ENCODE assay signal across 11 cellular contexts in genomic region chr11:124801636-124802312, GRCh38. TPM values are rescaled to one million over a fixed set of nuclear protein-coding genes. Genes with fewer than 3 reads are reported as not detected.
DNase-seq lines count a peak whose midpoint lies in the region; ATAC-seq, FAIRE-seq and TF ChIP-seq lines count a peak whose summit lies in the region.
"Had no signal": no experiment of that assay in that cellular context is flagged by ENCODE, and none has a peak within 500 bp of the region (broad histone marks: within the 10 kb centered on the region; RNA-seq: fewer than 3 reads in every experiment).

No MANE protein-coding gene starts in this region.

- H3K9ac ChIP-seq in HepG2 (ENCODE audit: insufficient read depth, low read depth, low read length) (no peak overlapping the region), adipocyte (ENCODE audit: low read length) (peak overlapping the region; percentile 93), mesendoderm (ENCODE audit: low read length) (no peak overlapping the region)

- H3K4me1 ChIP-seq in HepG2 (ENCODE audit: insufficient read depth, low read length), result peaks cover 35% of the 10 kb centered on the region
- peaks cover 0 to 9% (median 2%) of the 10 kb centered on the region in 4 donors for H3K4me1 ChIP-seq in right lobe of liver
- peaks cover 25% of the 10 kb centered on the region for H3K4me1 ChIP-seq in adipocyte (ENCODE audit: control insufficient read depth, insufficient read depth, low read length)
- H3K4me1 ChIP-seq in mesendoderm (ENCODE audit: control insufficient read depth, low read depth, low read length), result peaks cover 2% of the 10 kb centered on the region

- peaks cover 19% of the 10 kb centered on the region for H4K20me1 ChIP-seq in HepG2 (ENCODE audit: insufficient read depth, low read length)

- no peak overlapping the region for H3K56ac ChIP-seq in mesendoderm (ENCODE audit: low read length)

- H3K36me3 ChIP-seq in HepG2 (replicated peaks in 1 of 2; ENCODE audit: control insufficient read depth in 1 of 2, insufficient read depth in 2 of 2, low read length in 2 of 2), result no peaks in the 10 kb centered on the region
- H3K36me3 ChIP-seq in right lobe of liver, result no peaks in the 10 kb centered on the region
- no peaks in the 10 kb centered on the region for H3K36me3 ChIP-seq in adipocyte (ENCODE audit: control insufficient read depth, insufficient read depth, low read length, severe bottlenecking)
- H3K36me3 ChIP-seq in mesendoderm (ENCODE audit: control insufficient read depth, insufficient read depth, low read length), result no peaks in the 10 kb centered on the region

- no peak overlapping the region for H4K8ac ChIP-seq in mesendoderm (ENCODE audit: low read depth, low read length)

- peaks cover 32% of the 10 kb centered on the region for H3K79me2 ChIP-seq in HepG2 (ENCODE audit: insufficient read depth, low read length)
- peaks cover 24% of the 10 kb centered on the region for H3K79me2 ChIP-seq in mesendoderm (ENCODE audit: control insufficient read depth, insufficient read depth, low read length)

- H3K4me3 ChIP-seq in HepG2 (replicated peaks in 1 of 3; ENCODE audit: insufficient read depth in 1 of 3, low read depth in 2 of 3, low read length in 3 of 3) (no peak overlapping the region), right lobe of liver (no peak overlapping the region), adipocyte (ENCODE audit: low read length) (peak overlapping the region; percentile 88), mesendoderm (ENCODE audit: low read length) (no peak overlapping the region)

- H3K4me2 ChIP-seq in HepG2 (ENCODE audit: low read depth, low read length) (peak overlapping the region; percentile 87), mesendoderm (ENCODE audit: low read length) (no peak overlapping the region)

- no peak overlapping the region for H2BK120ac ChIP-seq in mesendoderm (ENCODE audit: low read depth, low read length)

- no peak overlapping the region for H4K5ac ChIP-seq in mesendoderm (ENCODE audit: low read length)

- H3K23ac ChIP-seq in mesendoderm (ENCODE audit: low read length), result no peak overlapping the region

- no peak overlapping the region for H2BK5ac ChIP-seq in mesendoderm (ENCODE audit: low read length)

- TF ChIP-seq POLR2A in HepG2 (IDR thresholded peaks at IDR 0.05; ENCODE audit: insufficient read depth in 1 of 2, low read depth in 2 of 2, low read length in 2 of 2) (no peak), right lobe of liver (IDR thresholded peaks at IDR 0.05) (no peak)

- no TSS peak for BruUV-seq in HepG2 (replicated peaks; lab: Mats Ljungman, UMichigan)

- H3K27ac ChIP-seq in HepG2 (ENCODE audit: extremely low read length, insufficient read depth, low read length) (no peak overlapping the region), right lobe of liver (peak overlapping the region in 1 of 3 donors; percentile 90), mesendoderm (ENCODE audit: low read depth, low read length) (no peak overlapping the region)

- in situ Hi-C loops in HepG2 (cut with HindIII; ENCODE audit: extremely low pct_ligation_motif_present, low pct_unique_long_range_greater_than_20kb), result no loop called here

- TF ChIP-seq RAD21 in HepG2 (CRISPR knock-in tag; IDR thresholded peaks at IDR 0.05), result no peak

- intact Hi-C loops in HepG2 (cut with micrococcal nuclease; ENCODE audit: unreplicated experiment), result loop anchor here (2.0 kb wide), 1 partner anchor 35 kb away; no protein-coding TSS in a partner anchor
- intact Hi-C loops in right lobe of liver (cut with DNase I), result no loop called here

- CTCF ChIA-PET in HepG2 (lab: Yijun Ruan, JAX; ENCODE audit: low intra/inter-chr PET ratio, low total read pairs), result no interaction called here

- no peak overlapping the region for H2AK5ac ChIP-seq in mesendoderm (ENCODE audit: low read length)

- H3K79me1 ChIP-seq in mesendoderm (ENCODE audit: low read length), result no peaks in the 10 kb centered on the region

- TF ChIP-seq EP300 in HepG2 (IDR thresholded peaks at IDR 0.05; ENCODE audit: low read depth in 2 of 2, low read length in 2 of 2), result no peak
- TF ChIP-seq EP300 in HepG2 (CRISPR knock-in tag; IDR thresholded peaks at IDR 0.05; ENCODE audit: borderline replicate concordance), result no peak

- WGBS in HepG2 (ENCODE audit: low lambda C conversion rate), result 44% methylated on average over 8 of the region's 8 CpGs
- WGBS in right lobe of liver (ENCODE audit: insufficient coverage, low coverage, low lambda C conversion rate, missing lambda C conversion rate), result 81% methylated on average over 8 of the region's 8 CpGs
- WGBS in mesendoderm (ENCODE audit: extremely low coverage, insufficient coverage, low lambda C conversion rate), result no CpG with 5 or more reads among the region's 8 CpGs

- H2AFZ ChIP-seq in HepG2 (ENCODE audit: low read length), result no peak overlapping the region

- no peaks in the 10 kb centered on the region; a peak in 1 of 5 replicates for H3K27me3 ChIP-seq in HepG2 (ENCODE audit: control insufficient read depth in 1 of 2, insufficient read depth in 2 of 2, low read length in 2 of 2)
- H3K27me3 ChIP-seq in right lobe of liver, result no peaks in the 10 kb centered on the region
- no peaks in the 10 kb centered on the region for H3K27me3 ChIP-seq in adipocyte (replicated peaks; ENCODE audit: control insufficient read depth, insufficient read depth, low read length)
- H3K27me3 ChIP-seq in mesendoderm (ENCODE audit: insufficient read depth, low read length, poor library complexity), result no peaks in the 10 kb centered on the region

- H3K4ac ChIP-seq in mesendoderm (ENCODE audit: low read depth, low read length), result no peak overlapping the region

- ATAC-seq in HepG2 (no peak), right lobe of liver (no peak), GM21390 (IDR thresholded peaks at IDR 0.05; ENCODE audit: unreplicated experiment) (no peak)

- TF ChIP-seq CTCF in HepG2 (CRISPR knock-in tag; IDR thresholded peaks at IDR 0.05), result no peak
- TF ChIP-seq CTCF in right lobe of liver (IDR thresholded peaks at IDR 0.05), result no peak

- H3K9me3 ChIP-seq in HepG2 (ENCODE audit: low read length) (no peaks in the 10 kb centered on the region), right lobe of liver (no peaks in the 10 kb centered on the region), adipocyte (ENCODE audit: control insufficient read depth, low read length) (no peaks in the 10 kb centered on the region)

- FAIRE-seq in HepG2 (lab: Jason Lieb, UNC), result no peak

- POLR2A ChIA-PET in HepG2 (lab: Yijun Ruan, JAX), result interaction anchor here (1.6 to 2.7 kb wide), 3 partner anchors 38 to 128 kb away, joined by 3 to 14 read pairs (median 12); partner anchors contain the start of genes SIAE and SPA17

- no peak overlapping the region for H2BK15ac ChIP-seq in mesendoderm (replicated peaks; ENCODE audit: low read depth)

- no peak overlapping the region for H3K18ac ChIP-seq in mesendoderm (ENCODE audit: low read length)

- DNase-seq in HepG2 (ENCODE audit: low spot score), result no peak
- no peak for DNase-seq in right lobe of liver
- peak; percentile 60 for DNase-seq in adipocyte (ENCODE audit: low read depth)
- DNase-seq in mesendoderm, result peak; percentile 51
- no peak for DNase-seq in OCI-M2 (lab: John Stamatoyannopoulos, UW; ENCODE audit: unreplicated experiment)
- no peak for DNase-seq in occipital lobe (lab: John Stamatoyannopoulos, UW)
- no peak for DNase-seq in HK-2 (ENCODE audit: unreplicated experiment)
- DNase-seq: activated effector memory CD4-positive, alpha-beta T cell treated with Interleukin-2 at 50 U/mL for 16 hours; posterior cingulate gyrus had no signal

RNA-seq across cellular contexts. Expression of gene MSANTD2, which starts 1.6 kb away (rescaled TPM):
- total RNA-seq in HepG2 (2016; rRNA removed; fragmentation: Illumina TruSeq; extraction: Trizol) (6.8 and 10.1 TPM in 2 replicates), right lobe of liver (1 to 10 TPM; 2.6 to 4.7 (median 3.6) TPM), occipital lobe (18.9 TPM)
- total RNA-seq in HepG2 (2016; cell fraction: cytosol; rRNA removed; fragmentation: Illumina TruSeq; extraction: Trizol; ENCODE audit: low read depth), result 2.0 and 2.6 TPM in 2 replicates
- 5.6 and 10.3 TPM in 2 replicates for total RNA-seq in HepG2 (2016; cell fraction: insoluble cytoplasmic fraction; rRNA removed; fragmentation: Illumina TruSeq; extraction: Trizol)
- total RNA-seq in HepG2 (2016; cell fraction: membrane; rRNA removed; fragmentation: Illumina TruSeq; extraction: Trizol), result 4.5 and 5.1 TPM in 2 replicates
- 15.8 and 18.9 TPM in 2 replicates for total RNA-seq in HepG2 (2016; cell fraction: nucleus; rRNA removed; fragmentation: Illumina TruSeq; extraction: Trizol)
- polyA plus RNA-seq in HepG2 (2011; rRNA removed), result 7.5 and 8.7 TPM in 2 replicates
- 2.1 and 2.7 TPM in 2 replicates for polyA plus RNA-seq in HepG2 (2011; cell fraction: cytosol; rRNA removed)
- polyA plus RNA-seq in HepG2 (2011; cell fraction: nucleus; rRNA removed), result 19.4 and 25.6 TPM in 2 replicates
- 6.6 and 7.1 TPM in 2 replicates for polyA plus RNA-seq in HepG2 (2012)
- polyA plus RNA-seq in HepG2 (2016; cell fraction: cytosol; fragmentation: Illumina TruSeq; extraction: Trizol; ENCODE audit: low read depth), result 1.8 and 2.2 TPM in 2 replicates
- 7.1 and 7.6 TPM in 2 replicates for polyA plus RNA-seq in HepG2 (2016; cell fraction: insoluble cytoplasmic fraction; fragmentation: Illumina TruSeq; extraction: Trizol; ENCODE audit: low read depth)
- 3.7 and 3.8 TPM in 2 replicates for polyA plus RNA-seq in HepG2 (2016; cell fraction: membrane; fragmentation: Illumina TruSeq; extraction: Trizol; ENCODE audit: low read depth)
- 45.5 and 49.8 TPM in 2 replicates for polyA plus RNA-seq in HepG2 (2016; cell fraction: nucleus; fragmentation: Illumina TruSeq; extraction: Trizol; ENCODE audit: insufficient read depth, low read depth)
- 1.6 and 4.0 TPM in 2 replicates for polyA minus RNA-seq in HepG2 (2011; rRNA and poly(A)+ RNA removed; ENCODE audit: low replicate concordance)
- polyA minus RNA-seq in HepG2 (2011; cell fraction: cytosol; rRNA and poly(A)+ RNA removed), result 2.7 and 4.0 TPM in 2 replicates
- polyA minus RNA-seq in HepG2 (2011; cell fraction: nucleus; rRNA and poly(A)+ RNA removed), result 14.8 and 19.6 TPM in 2 replicates
- 10.6 TPM for polyA plus RNA-seq in mesendoderm (2013, experiment 1 of 2)
- polyA plus RNA-seq in mesendoderm (2013, experiment 2 of 2), result 10.4 TPM

RNA-seq across cellular contexts. Expression of gene ESAM, which starts 39.7 kb away (rescaled TPM):
- 0.48 and 1.2 TPM in 2 replicates for total RNA-seq in HepG2 (2016; rRNA removed; fragmentation: Illumina TruSeq; extraction: Trizol)
- 0.44 and 0.51 TPM in 2 replicates for total RNA-seq in HepG2 (2016; cell fraction: cytosol; rRNA removed; fragmentation: Illumina TruSeq; extraction: Trizol; ENCODE audit: low read depth)
- total RNA-seq in HepG2 (2016; cell fraction: insoluble cytoplasmic fraction; rRNA removed; fragmentation: Illumina TruSeq; extraction: Trizol), result 0.33 and 1.5 TPM in 2 replicates
- total RNA-seq in HepG2 (2016; cell fraction: membrane; rRNA removed; fragmentation: Illumina TruSeq; extraction: Trizol), result 0.65 and 0.80 TPM in 2 replicates
- 1.5 and 1.9 TPM in 2 replicates for total RNA-seq in HepG2 (2016; cell fraction: nucleus; rRNA removed; fragmentation: Illumina TruSeq; extraction: Trizol)
- polyA plus RNA-seq in HepG2 (2011; rRNA removed), result 6.3 and 6.8 TPM in 2 replicates
- 2.8 and 4.8 TPM in 2 replicates for polyA plus RNA-seq in HepG2 (2011; cell fraction: cytosol; rRNA removed)
- 5.1 and 7.8 TPM in 2 replicates for polyA plus RNA-seq in HepG2 (2011; cell fraction: nucleus; rRNA removed)
- 0.59 and 0.89 TPM in 2 replicates for polyA plus RNA-seq in HepG2 (2012)
- 0.98 and 1.0 TPM in 2 replicates for polyA plus RNA-seq in HepG2 (2016; cell fraction: cytosol; fragmentation: Illumina TruSeq; extraction: Trizol; ENCODE audit: low read depth)
- polyA plus RNA-seq in HepG2 (2016; cell fraction: insoluble cytoplasmic fraction; fragmentation: Illumina TruSeq; extraction: Trizol; ENCODE audit: low read depth), result 0.95 and 1.4 TPM in 2 replicates
- 0.85 and 1.4 TPM in 2 replicates for polyA plus RNA-seq in HepG2 (2016; cell fraction: membrane; fragmentation: Illumina TruSeq; extraction: Trizol; ENCODE audit: low read depth)
- polyA plus RNA-seq in HepG2 (2016; cell fraction: nucleus; fragmentation: Illumina TruSeq; extraction: Trizol; ENCODE audit: insufficient read depth, low read depth), result 2.5 and 3.0 TPM in 2 replicates
- 3.0 and 4.4 TPM in 2 replicates for polyA minus RNA-seq in HepG2 (2011; rRNA and poly(A)+ RNA removed; ENCODE audit: low replicate concordance)
- polyA minus RNA-seq in HepG2 (2011; cell fraction: cytosol; rRNA and poly(A)+ RNA removed), result 1.8 and 2.2 TPM in 2 replicates
- 1.9 and 3.0 TPM in 2 replicates for polyA minus RNA-seq in HepG2 (2011; cell fraction: nucleus; rRNA and poly(A)+ RNA removed)
- total RNA-seq in right lobe of liver, result 10 to 100 TPM in 3 of 6 experiments, 1 to 10 TPM in 3; 6.1 to 15.3 (median 9.7) TPM
- polyA plus RNA-seq in mesendoderm (2013, experiment 1 of 2), result 0.21 TPM
- 0.14 TPM for polyA plus RNA-seq in mesendoderm (2013, experiment 2 of 2)
- 3.7 TPM for total RNA-seq in occipital lobe

RNA-seq across cellular contexts. Expression of gene VSIG2, which starts 49.7 kb away (rescaled TPM):
- total RNA-seq in HepG2 (2016; rRNA removed; fragmentation: Illumina TruSeq; extraction: Trizol), result 0.46 and 0.80 TPM in 2 replicates
- 0.44 and 0.71 TPM in 2 replicates for total RNA-seq in HepG2 (2016; cell fraction: cytosol; rRNA removed; fragmentation: Illumina TruSeq; extraction: Trizol; ENCODE audit: low read depth)
- 0.16 and 0.37 TPM in 2 replicates for total RNA-seq in HepG2 (2016; cell fraction: insoluble cytoplasmic fraction; rRNA removed; fragmentation: Illumina TruSeq; extraction: Trizol)
- 0.49 and 0.62 TPM in 2 replicates for total RNA-seq in HepG2 (2016; cell fraction: membrane; rRNA removed; fragmentation: Illumina TruSeq; extraction: Trizol)
- total RNA-seq in HepG2 (2016; cell fraction: nucleus; rRNA removed; fragmentation: Illumina TruSeq; extraction: Trizol), result 0.66 and 0.68 TPM in 2 replicates
- 2.7 and 3.5 TPM in 2 replicates for polyA plus RNA-seq in HepG2 (2011; rRNA removed)
- polyA plus RNA-seq in HepG2 (2011; cell fraction: cytosol; rRNA removed), result 2.0 and 3.1 TPM in 2 replicates
- 3.6 and 3.8 TPM in 2 replicates for polyA plus RNA-seq in HepG2 (2011; cell fraction: nucleus; rRNA removed)
- 0.79 and 1.0 TPM in 2 replicates for polyA plus RNA-seq in HepG2 (2012)
- 0.61 and 0.80 TPM in 2 replicates for polyA plus RNA-seq in HepG2 (2016; cell fraction: cytosol; fragmentation: Illumina TruSeq; extraction: Trizol; ENCODE audit: low read depth)
- polyA plus RNA-seq in HepG2 (2016; cell fraction: insoluble cytoplasmic fraction; fragmentation: Illumina TruSeq; extraction: Trizol; ENCODE audit: low read depth), result 0.58 TPM in 1 of 2 replicates, not detected in the other
- polyA plus RNA-seq in HepG2 (2016; cell fraction: membrane; fragmentation: Illumina TruSeq; extraction: Trizol; ENCODE audit: low read depth), result 0.61 and 0.72 TPM in 2 replicates
- 0.99 and 1.3 TPM in 2 replicates for polyA plus RNA-seq in HepG2 (2016; cell fraction: nucleus; fragmentation: Illumina TruSeq; extraction: Trizol; ENCODE audit: insufficient read depth, low read depth)
- polyA minus RNA-seq in HepG2 (2011; rRNA and poly(A)+ RNA removed; ENCODE audit: low replicate concordance), result 2.1 TPM in 1 of 2 replicates, not detected in the other
- 0.49 TPM in 1 of 2 replicates, not detected in the other for polyA minus RNA-seq in HepG2 (2011; cell fraction: cytosol; rRNA and poly(A)+ RNA removed)
- 0.39 TPM in 1 of 2 replicates, not detected in the other for polyA minus RNA-seq in HepG2 (2011; cell fraction: nucleus; rRNA and poly(A)+ RNA removed)
- total RNA-seq in right lobe of liver, result 1 to 10 TPM in 2 of 6 experiments, under 1 TPM in 3, not detected in 1; 0.68 to 1.4 (median 0.83) TPM
- not detected for polyA plus RNA-seq in mesendoderm (2013, experiment 1 of 2)
- 0.07 TPM for polyA plus RNA-seq in mesendoderm (2013, experiment 2 of 2)
- total RNA-seq in occipital lobe, result not detected
- total RNA-seq: T-helper 1 cell treated with Interleukin-12 subunit alpha and Interleukin-12 subunit beta and Interleukin-4 antibody, amounts not matched to agents 30 ng/mL and 1 ng/mL, for 36 hours had no signal

Comparison
In these comparisons a context has a peak if more than half of its experiments do, and no peak if none do; other contexts are left out.
1. DNase-seq: peak in adipocyte (single experiment) and mesendoderm (single experiment); none in HepG2 (single experiment), right lobe of liver (0 of 3), OCI-M2 (single experiment), occipital lobe (single experiment) and HK-2 (single experiment).